In genomic region chr12:18942669-18943068, GRCh38 we compare ENCODE assay signal across 21 cellular contexts.
"Had no signal": no experiment of that assay in that cellular context is flagged by ENCODE, and none has a peak within 500 bp of the region (broad histone marks: within the 10 kb centered on the region; RNA-seq: fewer than 3 reads in every experiment).

No MANE protein-coding gene starts in this region.

- ATAC-seq: Panc1 had no signal

- DNase-seq: Kasumi-1, MM.1S, NCI-H1092 treated with DMSO at 0.1 percent for 48 hours, NCI-H1436, NCI-H187, NCI-H2029, NCI-H2081 treated with DMSO at 0.1 percent for 48 hours, NCI-H2171, NCI-H226, NCI-H446, NCI-H510A, NCI-H524 treated with DMSO at 0.1 percent for 48 hours, NCI-H69, NCI-H774, SHP77, SK-N-SH, T-helper 1 cell had no signal

- H3K9me3 ChIP-seq: SK-N-SH had no signal

- H3K27ac ChIP-seq: KMS-11, RWPE1 had no signal

- FAIRE-seq: HTR-8/SVneo had no signal

- H3K4me2 ChIP-seq: KMS-11, SK-N-SH had no signal

- H3K9ac ChIP-seq: KMS-11, SK-N-SH had no signal
